Comparison of ENCODE assay signal across 25 cellular contexts in genomic region chr15:69012761-69013364, GRCh38. TPM values are rescaled to one million over a fixed set of nuclear protein-coding genes. Genes with fewer than 3 reads are reported as not detected.
"Had no signal": no experiment of that assay in that cellular context is flagged by ENCODE, and none has a peak within 500 bp of the region (broad histone marks: within the 10 kb centered on the region; RNA-seq: fewer than 3 reads in every experiment).

No MANE protein-coding gene starts in this region.

- DNase-seq: activated CD4-positive, alpha-beta memory T cell treated with anti-CD3 and anti-CD28 coated beads, Interleukin-2, amount 10 ng/mL, durations not matched to agents 7 days and 5 days; activated CD4-positive, alpha-beta T cell treated with anti-CD3 and anti-CD28 coated beads for 36 hours; activated CD4-positive, alpha-beta T cell treated with anti-CD3 and anti-CD28 coated beads, Interleukin-2, amount 50 U/mL, for 1 hour; activated effector memory CD4-positive, alpha-beta T cell treated with Interleukin-2 at 50 U/mL for 16 hours; activated naive CD4-positive, alpha-beta T cell; activated T-cell treated with anti-CD3 and anti-CD28 coated beads, Interleukin-2, amount 50 U/mL, for 24 hours; aorta; caudate nucleus; NCI-H1092; NCI-H1417; NCI-H1930; NCI-H2107; NCI-H226; NCI-H526; NCI-H774; OCI-M1; Peyer's patch; Right ventricle myocardium superior; T-helper 17 cell; T1000 had no signal

- H3K4me1 ChIP-seq: breast epithelium, SJSA1 had no signal

- H3K9me3 ChIP-seq: SJSA1 had no signal

- H3K4me2 ChIP-seq: KMS-11 had no signal

- ATAC-seq: activated CD4-positive, alpha-beta T cell treated with anti-CD3 and anti-CD28 coated beads for 36 hours; T-helper 17 cell had no signal

- H3K27ac ChIP-seq: breast epithelium, KMS-11, Peyer's patch, RWPE1, SJSA1, VCaP had no signal

- H3K9ac ChIP-seq: KMS-11 had no signal

- H3K27me3 ChIP-seq: breast epithelium, Peyer's patch, SJSA1 had no signal

- H3K36me3 ChIP-seq: breast epithelium, Peyer's patch, SJSA1 had no signal

- H3K4me3 ChIP-seq: breast epithelium, Peyer's patch, SJSA1 had no signal

RNA-seq across cellular contexts. Expression of gene NOX5, which starts 1.6 kb away (rescaled TPM):
- total RNA-seq: activated CD4-positive, alpha-beta memory T cell treated with anti-CD3 and anti-CD28 coated beads, Interleukin-2, amount 10 ng/mL, durations not matched to agents 7 days and 5 days; activated CD4-positive, alpha-beta T cell treated with anti-CD3 and anti-CD28 coated beads for 36 hours; Right ventricle myocardium superior; SJSA1; T-helper 17 cell had no signal
